Comparison of ENCODE assay signal across 1 cellular context in the genomic region with DNA sequence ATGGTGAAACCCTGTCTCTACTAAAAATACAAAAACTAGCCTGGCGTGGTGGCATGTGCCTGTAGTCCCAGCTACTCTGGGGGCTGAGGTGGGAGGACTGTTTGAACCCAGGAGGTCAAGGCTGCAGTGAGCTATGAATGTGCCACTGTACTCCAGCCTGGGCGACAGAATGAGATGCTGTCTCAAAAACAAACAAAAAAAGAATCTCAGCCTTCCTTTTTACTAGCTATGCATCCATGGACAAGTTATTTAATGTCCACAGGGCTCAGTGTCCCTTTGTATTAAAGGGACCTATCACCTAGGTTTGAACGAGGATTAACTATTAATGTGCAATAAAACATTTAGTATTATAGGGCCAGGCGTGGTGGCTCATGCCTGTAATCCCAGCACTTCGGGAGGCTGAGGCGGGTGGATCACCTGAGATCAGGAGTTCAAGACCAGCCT.
TF ChIP-seq lines count a peak whose summit lies in the region.
"Not testable (repeated sequence)": the region's sequence is repeated elsewhere in the genome, so short reads cannot be mapped to it uniquely, and the experiment has no call there.

No MANE protein-coding gene starts in this region.

TF ChIP-seq in HepG2, 621 proteins besides CTCF, POLR2A, EP300 and RAD21 (continued from another document and continues in another):
- peak; percentile 59; the same call in 1 of the 2 replicates for TF ChIP-seq MLX (CRISPR knock-in tag; IDR thresholded peaks at IDR 0.05)
- TF ChIP-seq KLF6 (CRISPR knock-in tag; IDR thresholded peaks at IDR 0.05), result peak; percentile 53; the same call in 1 of the 2 replicates
- TF ChIP-seq DPF2 (CRISPR knock-in tag; IDR thresholded peaks at IDR 0.05; ENCODE audit: borderline replicate concordance, low read depth), result peak; percentile 63; the same call in 1 of the 2 replicates
- peak; percentile 81; the same call in 1 of the 2 replicates for TF ChIP-seq BRD4 (CRISPR knock-in tag; IDR thresholded peaks at IDR 0.05)
- TF ChIP-seq SOX13, SOX6, LCORL (IDR thresholded peaks at IDR 0.05): not testable (repeated sequence)
- peak in 1 of 2 experiments; percentile 83; a peak in 2 of 4 replicates for TF ChIP-seq SOX13 (CRISPR knock-in tag; conservative IDR thresholded peaks at IDR 0.05 in 1 of 2, IDR thresholded peaks at IDR 0.05 in 1 of 2)
- TF ChIP-seq, protein P1, sequence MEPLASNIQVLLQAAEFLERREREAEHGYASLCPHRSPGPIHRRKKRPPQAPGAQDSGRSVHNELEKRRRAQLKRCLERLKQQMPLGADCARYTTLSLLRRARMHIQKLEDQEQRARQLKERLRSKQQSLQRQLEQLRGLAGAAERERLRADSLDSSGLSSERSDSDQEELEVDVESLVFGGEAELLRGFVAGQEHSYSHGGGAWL (CRISPR knock-in tag; IDR thresholded peaks at IDR 0.05), result 0 out of 2 replicates have a peak, but pooled peaks have one; percentile 18
- peak; percentile 91 for TF ChIP-seq SOX6 (CRISPR knock-in tag; IDR thresholded peaks at IDR 0.05)
- TF ChIP-seq ARID5B (CRISPR knock-in tag; IDR thresholded peaks at IDR 0.05), result peak; percentile 94
- TF ChIP-seq YEATS4 (CRISPR knock-in tag; IDR thresholded peaks at IDR 0.05; ENCODE audit: borderline replicate concordance), result peak; percentile 51; the same call in 1 of the 2 replicates
- TF ChIP-seq ZBTB38 (CRISPR knock-in tag; IDR thresholded peaks at IDR 0.05), result peak; percentile 75
- peak; percentile 50; the same call in 1 of the 2 replicates for TF ChIP-seq ZMYM4 (CRISPR knock-in tag; IDR thresholded peaks at IDR 0.05)
- 0 out of 2 replicates have a peak, but pooled peaks have one; percentile 36 for TF ChIP-seq ZNF800 (CRISPR knock-in tag; IDR thresholded peaks at IDR 0.05)
- TF ChIP-seq RARA (CRISPR knock-in tag; IDR thresholded peaks at IDR 0.05), result peak; percentile 96
- peak; percentile 66; the same call in 1 of the 2 replicates for TF ChIP-seq ZNF792 (CRISPR knock-in tag; IDR thresholded peaks at IDR 0.05)
- TF ChIP-seq, protein P2, sequence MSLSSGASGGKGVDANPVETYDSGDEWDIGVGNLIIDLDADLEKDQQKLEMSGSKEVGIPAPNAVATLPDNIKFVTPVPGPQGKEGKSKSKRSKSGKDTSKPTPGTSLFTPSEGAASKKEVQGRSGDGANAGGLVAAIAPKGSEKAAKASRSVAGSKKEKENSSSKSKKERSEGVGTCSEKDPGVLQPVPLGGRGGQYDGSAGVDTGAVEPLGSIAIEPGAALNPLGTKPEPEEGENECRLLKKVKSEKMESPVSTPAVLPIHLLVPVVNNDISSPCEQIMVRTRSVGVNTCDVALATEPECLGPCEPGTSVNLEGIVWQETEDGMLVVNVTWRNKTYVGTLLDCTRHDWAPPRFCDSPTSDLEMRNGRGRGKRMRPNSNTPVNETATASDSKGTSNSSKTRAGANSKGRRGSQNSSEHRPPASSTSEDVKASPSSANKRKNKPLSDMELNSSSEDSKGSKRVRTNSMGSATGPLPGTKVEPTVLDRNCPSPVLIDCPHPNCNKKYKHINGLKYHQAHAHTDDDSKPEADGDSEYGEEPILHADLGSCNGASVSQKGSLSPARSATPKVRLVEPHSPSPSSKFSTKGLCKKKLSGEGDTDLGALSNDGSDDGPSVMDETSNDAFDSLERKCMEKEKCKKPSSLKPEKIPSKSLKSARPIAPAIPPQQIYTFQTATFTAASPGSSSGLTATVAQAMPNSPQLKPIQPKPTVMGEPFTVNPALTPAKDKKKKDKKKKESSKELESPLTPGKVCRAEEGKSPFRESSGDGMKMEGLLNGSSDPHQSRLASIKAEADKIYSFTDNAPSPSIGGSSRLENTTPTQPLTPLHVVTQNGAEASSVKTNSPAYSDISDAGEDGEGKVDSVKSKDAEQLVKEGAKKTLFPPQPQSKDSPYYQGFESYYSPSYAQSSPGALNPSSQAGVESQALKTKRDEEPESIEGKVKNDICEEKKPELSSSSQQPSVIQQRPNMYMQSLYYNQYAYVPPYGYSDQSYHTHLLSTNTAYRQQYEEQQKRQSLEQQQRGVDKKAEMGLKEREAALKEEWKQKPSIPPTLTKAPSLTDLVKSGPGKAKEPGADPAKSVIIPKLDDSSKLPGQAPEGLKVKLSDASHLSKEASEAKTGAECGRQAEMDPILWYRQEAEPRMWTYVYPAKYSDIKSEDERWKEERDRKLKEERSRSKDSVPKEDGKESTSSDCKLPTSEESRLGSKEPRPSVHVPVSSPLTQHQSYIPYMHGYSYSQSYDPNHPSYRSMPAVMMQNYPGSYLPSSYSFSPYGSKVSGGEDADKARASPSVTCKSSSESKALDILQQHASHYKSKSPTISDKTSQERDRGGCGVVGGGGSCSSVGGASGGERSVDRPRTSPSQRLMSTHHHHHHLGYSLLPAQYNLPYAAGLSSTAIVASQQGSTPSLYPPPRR (CRISPR knock-in tag; IDR thresholded peaks at IDR 0.05; ENCODE audit: borderline replicate concordance), result peak; percentile 82; the same call in 1 of the 2 replicates
- TF ChIP-seq LCORL (CRISPR knock-in tag; IDR thresholded peaks at IDR 0.05), result peak; percentile 87
- TF ChIP-seq ERF (CRISPR knock-in tag; IDR thresholded peaks at IDR 0.05), result peak; percentile 62; the same call in 1 of the 2 replicates
- TF ChIP-seq, protein P3, sequence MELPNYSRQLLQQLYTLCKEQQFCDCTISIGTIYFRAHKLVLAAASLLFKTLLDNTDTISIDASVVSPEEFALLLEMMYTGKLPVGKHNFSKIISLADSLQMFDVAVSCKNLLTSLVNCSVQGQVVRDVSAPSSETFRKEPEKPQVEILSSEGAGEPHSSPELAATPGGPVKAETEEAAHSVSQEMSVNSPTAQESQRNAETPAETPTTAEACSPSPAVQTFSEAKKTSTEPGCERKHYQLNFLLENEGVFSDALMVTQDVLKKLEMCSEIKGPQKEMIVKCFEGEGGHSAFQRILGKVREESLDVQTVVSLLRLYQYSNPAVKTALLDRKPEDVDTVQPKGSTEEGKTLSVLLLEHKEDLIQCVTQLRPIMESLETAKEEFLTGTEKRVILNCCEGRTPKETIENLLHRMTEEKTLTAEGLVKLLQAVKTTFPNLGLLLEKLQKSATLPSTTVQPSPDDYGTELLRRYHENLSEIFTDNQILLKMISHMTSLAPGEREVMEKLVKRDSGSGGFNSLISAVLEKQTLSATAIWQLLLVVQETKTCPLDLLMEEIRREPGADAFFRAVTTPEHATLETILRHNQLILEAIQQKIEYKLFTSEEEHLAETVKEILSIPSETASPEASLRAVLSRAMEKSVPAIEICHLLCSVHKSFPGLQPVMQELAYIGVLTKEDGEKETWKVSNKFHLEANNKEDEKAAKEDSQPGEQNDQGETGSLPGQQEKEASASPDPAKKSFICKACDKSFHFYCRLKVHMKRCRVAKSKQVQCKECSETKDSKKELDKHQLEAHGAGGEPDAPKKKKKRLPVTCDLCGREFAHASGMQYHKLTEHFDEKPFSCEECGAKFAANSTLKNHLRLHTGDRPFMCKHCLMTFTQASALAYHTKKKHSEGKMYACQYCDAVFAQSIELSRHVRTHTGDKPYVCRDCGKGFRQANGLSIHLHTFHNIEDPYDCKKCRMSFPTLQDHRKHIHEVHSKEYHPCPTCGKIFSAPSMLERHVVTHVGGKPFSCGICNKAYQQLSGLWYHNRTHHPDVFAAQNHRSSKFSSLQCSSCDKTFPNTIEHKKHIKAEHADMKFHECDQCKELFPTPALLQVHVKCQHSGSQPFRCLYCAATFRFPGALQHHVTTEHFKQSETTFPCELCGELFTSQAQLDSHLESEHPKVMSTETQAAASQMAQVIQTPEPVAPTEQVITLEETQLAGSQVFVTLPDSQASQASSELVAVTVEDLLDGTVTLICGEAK (IDR thresholded peaks at IDR 0.05), result not testable (repeated sequence)
- TF ChIP-seq, protein P3 (CRISPR knock-in tag; IDR thresholded peaks at IDR 0.05), result peak; percentile 22; the same call in 1 of the 2 replicates
- TF ChIP-seq MYPOP (CRISPR knock-in tag; IDR thresholded peaks at IDR 0.05), result peak; percentile 58; the same call in 1 of the 2 replicates
